1 cellular context compared by ENCODE assay signal in genomic region chr2:39124000-39124769, GRCh38.
TF ChIP-seq lines count a peak whose summit lies in the region.

No MANE protein-coding gene starts in this region.

TF ChIP-seq in HepG2, 621 proteins besides CTCF, POLR2A, EP300 and RAD21 (continued from another document and continues in another):
- TF ChIP-seq MYNN (CRISPR knock-in tag; IDR thresholded peaks at IDR 0.05; ENCODE audit: low read depth) = peak; percentile 34; the same call in 1 of the 2 replicates
- peak; percentile 88; the same call in 1 of the 2 replicates for TF ChIP-seq ZNF318 (CRISPR knock-in tag; IDR thresholded peaks at IDR 0.05)
- TF ChIP-seq ZNF253 (CRISPR knock-in tag; IDR thresholded peaks at IDR 0.05; ENCODE audit: borderline replicate concordance) = peak; percentile 81; the same call in 1 of the 2 replicates
- no peak for TF ChIP-seq TCF7 (IDR thresholded peaks at IDR 0.05; ENCODE audit: low read depth)
- TF ChIP-seq KLF15 (CRISPR knock-in tag; IDR thresholded peaks at IDR 0.05; ENCODE audit: borderline replicate concordance) = peak; percentile 35; the same call in 1 of the 2 replicates
- TF ChIP-seq CREM (IDR thresholded peaks at IDR 0.05) = peak; percentile 95
- TF ChIP-seq CREM (CRISPR knock-in tag; IDR thresholded peaks at IDR 0.05) = peak; percentile 80
- TF ChIP-seq ZNF556 (CRISPR knock-in tag; IDR thresholded peaks at IDR 0.05; ENCODE audit: borderline replicate concordance) = peak; percentile 93
- peak; percentile 94 for TF ChIP-seq HNF4A (CRISPR knock-in tag; IDR thresholded peaks at IDR 0.05)
- peak; percentile 96 for TF ChIP-seq THAP9 (CRISPR knock-in tag; IDR thresholded peaks at IDR 0.05; ENCODE audit: borderline replicate concordance)
- TF ChIP-seq ZNF576 (CRISPR knock-in tag; IDR thresholded peaks at IDR 0.05) = 0 out of 2 replicates have a peak, but pooled peaks have one; percentile 19
- peak; percentile 65 for TF ChIP-seq CEBPG (CRISPR knock-in tag; IDR thresholded peaks at IDR 0.05)
- TF ChIP-seq ATAD3A (CRISPR knock-in tag; IDR thresholded peaks at IDR 0.05) = peak; percentile 27; the same call in 1 of the 2 replicates
- TF ChIP-seq BHLHE40 (IDR thresholded peaks at IDR 0.05; ENCODE audit: low read length) = peak; percentile 78
- no peak for TF ChIP-seq TGIF2 (CRISPR knock-in tag; IDR thresholded peaks at IDR 0.05)
- peak; percentile 42 for TF ChIP-seq DBP (CRISPR knock-in tag; IDR thresholded peaks at IDR 0.05; ENCODE audit: not compliant biosample characterization)
- peak; percentile 66 for TF ChIP-seq ZNF704 (CRISPR knock-in tag; IDR thresholded peaks at IDR 0.05; ENCODE audit: borderline replicate concordance)
- TF ChIP-seq MEIS2 (CRISPR knock-in tag; IDR thresholded peaks at IDR 0.05) = peak; percentile 83
- peak; percentile 79 for TF ChIP-seq NKX3-1 (CRISPR knock-in tag; IDR thresholded peaks at IDR 0.05)
- peak; percentile 92; the same call in 1 of the 2 replicates for TF ChIP-seq ZNF782 (CRISPR knock-in tag; IDR thresholded peaks at IDR 0.05; ENCODE audit: borderline replicate concordance)
- TF ChIP-seq WIZ (CRISPR knock-in tag; IDR thresholded peaks at IDR 0.05) = no peak; the same call in 1 of the 2 replicates
- TF ChIP-seq ZNF451 (CRISPR knock-in tag; IDR thresholded peaks at IDR 0.05) = peak; percentile 90
- no peak for TF ChIP-seq KLF13 (CRISPR knock-in tag; IDR thresholded peaks at IDR 0.05)
- peak; percentile 96; the same call in 1 of the 2 replicates for TF ChIP-seq KDM5B (CRISPR knock-in tag; IDR thresholded peaks at IDR 0.05; ENCODE audit: borderline replicate concordance)
- TF ChIP-seq SIN3A (IDR thresholded peaks at IDR 0.05; ENCODE audit: borderline replicate concordance, low read depth, low read length) = peak; percentile 76; the same call in 1 of the 2 replicates
- no peak; the same call in 1 of the 2 replicates for TF ChIP-seq SMC3 (IDR thresholded peaks at IDR 0.05; ENCODE audit: low read length)
- 0 out of 2 replicates have a peak, but pooled peaks have one; percentile 24 for TF ChIP-seq ZBTB3 (CRISPR knock-in tag; IDR thresholded peaks at IDR 0.05; ENCODE audit: borderline replicate concordance, low read depth)
- peak; percentile 78 for TF ChIP-seq ZMYM2 (CRISPR knock-in tag; IDR thresholded peaks at IDR 0.05)
- TF ChIP-seq FOXC1 (CRISPR knock-in tag; IDR thresholded peaks at IDR 0.05; ENCODE audit: borderline replicate concordance) = no peak; the same call in none of the 2 replicates
- peak; percentile 94; the same call in 1 of the 2 replicates for TF ChIP-seq HINFP (CRISPR knock-in tag; IDR thresholded peaks at IDR 0.05; ENCODE audit: low read depth)
- TF ChIP-seq RERE (CRISPR knock-in tag; IDR thresholded peaks at IDR 0.05; ENCODE audit: low read depth) = peak; percentile 50; the same call in 1 of the 2 replicates
- TF ChIP-seq KLF9 (CRISPR knock-in tag; IDR thresholded peaks at IDR 0.05; ENCODE audit: low read depth) = peak; percentile 69; the same call in 1 of the 2 replicates
- peak; percentile 54; the same call in 1 of the 2 replicates for TF ChIP-seq NR1H2 (CRISPR knock-in tag; IDR thresholded peaks at IDR 0.05; ENCODE audit: borderline replicate concordance, low read depth)
- no peak for TF ChIP-seq ZNF225 (CRISPR knock-in tag; IDR thresholded peaks at IDR 0.05)
- no peak for TF ChIP-seq IKZF1 (IDR thresholded peaks at IDR 0.05)
- TF ChIP-seq SP4 (CRISPR knock-in tag; IDR thresholded peaks at IDR 0.05) = peak; percentile 88
- peak; percentile 83 for TF ChIP-seq NFATC3 (CRISPR knock-in tag; IDR thresholded peaks at IDR 0.05)
- peak; percentile 95 for TF ChIP-seq ZNF547 (CRISPR knock-in tag; IDR thresholded peaks at IDR 0.05)
- no peak for TF ChIP-seq MIXL1 (CRISPR knock-in tag; IDR thresholded peaks at IDR 0.05)
- TF ChIP-seq MED13 (CRISPR knock-in tag; IDR thresholded peaks at IDR 0.05) = no peak
- TF ChIP-seq REXO4 (CRISPR knock-in tag; IDR thresholded peaks at IDR 0.05; ENCODE audit: borderline replicate concordance) = peak; percentile 59; the same call in 1 of the 2 replicates
- no peak; the same call in 1 of the 2 replicates for TF ChIP-seq RFX5 (IDR thresholded peaks at IDR 0.05; ENCODE audit: low read depth, low read length)
- peak; percentile 40; the same call in 1 of the 2 replicates for TF ChIP-seq FLYWCH1 (CRISPR knock-in tag; IDR thresholded peaks at IDR 0.05)
- peak; percentile 84; the same call in 1 of the 2 replicates for TF ChIP-seq ZNF879 (CRISPR knock-in tag; IDR thresholded peaks at IDR 0.05)
- peak; percentile 79 for TF ChIP-seq ARHGAP35 (CRISPR knock-in tag; IDR thresholded peaks at IDR 0.05; ENCODE audit: borderline replicate concordance)
